ENCODE assay signal across 1 cellular context in the genomic region with DNA sequence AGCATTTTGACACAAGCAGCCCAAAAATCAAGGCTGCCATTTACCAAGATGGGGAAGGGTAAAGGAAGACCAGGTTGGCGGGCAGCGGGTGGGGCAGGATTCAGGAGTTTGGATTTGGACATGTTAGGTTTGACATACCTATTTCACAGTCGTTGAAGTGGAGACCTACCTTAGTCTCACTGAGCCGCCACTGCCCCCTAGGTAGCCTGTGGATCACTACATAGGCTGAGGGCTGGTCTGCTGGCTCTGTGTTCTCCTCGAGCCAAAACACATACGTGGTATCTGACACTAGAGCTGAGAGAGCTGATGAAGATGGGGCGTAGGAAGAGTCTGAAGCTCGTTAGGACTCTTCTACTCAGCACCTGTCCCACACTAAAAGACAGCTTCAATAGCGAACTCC.
TF ChIP-seq lines count a peak whose summit lies in the region.

No MANE protein-coding gene starts in this region.

TF ChIP-seq in GM12878, 131 proteins besides CTCF, POLR2A, EP300 and RAD21 (continued from another document):
- TF ChIP-seq ZBTB11 (CRISPR knock-in tag; IDR thresholded peaks at IDR 0.05) = no peak
